ENCODE assay signal across 10 cellular contexts in genomic region chr7:64877714-64878610, GRCh38. TPM values are rescaled to one million over a fixed set of nuclear protein-coding genes. Genes with fewer than 3 reads are reported as not detected.
DNase-seq lines count a peak whose midpoint lies in the region; FAIRE-seq and TF ChIP-seq lines count a peak whose summit lies in the region.
"Had no signal": no experiment of that assay in that cellular context is flagged by ENCODE, and none has a peak within 500 bp of the region (broad histone marks: within the 10 kb centered on the region; RNA-seq: fewer than 3 reads in every experiment).

No MANE protein-coding gene starts in this region.

- H3K4me3 ChIP-seq in ascending aorta: peak overlapping the region; percentile 41 to 56
- H3K4me3 ChIP-seq in subcutaneous abdominal adipose tissue (ENCODE audit: low read depth in 1 of 5, low read length in 5 of 5): peak overlapping the region; percentile 15 to 66 (median 53)
- H3K4me3 ChIP-seq: BLaER1 treated with 17β-estradiol and CSF1 and Interleukin-3, amounts not matched to agents 10 nM and 100 nM had no signal

- peaks cover 5% of the 10 kb centered on the region for H3K4me1 Mint-ChIP-seq in activated naive CD4-positive, alpha-beta T cell treated with anti-CD3 and anti-CD28 coated beads for 36 hours (ENCODE audit: low read depth)

- H3K27ac Mint-ChIP-seq in activated naive CD4-positive, alpha-beta T cell treated with anti-CD3 and anti-CD28 coated beads for 36 hours: no peak overlapping the region

- intact Hi-C loops in activated naive CD4-positive, alpha-beta T cell treated with anti-CD3 and anti-CD28 coated beads for 36 hours (cut with micrococcal nuclease): no loop called here
- intact Hi-C loops in ascending aorta (cut with DNase I): no loop called here

- TF ChIP-seq POLR2A in GM12891 (IDR thresholded peaks at IDR 0.05; ENCODE audit: low read depth, low read length): no peak

- FAIRE-seq in GM12891 (lab: Jason Lieb, UNC): no peak

- peaks cover 35% of the 10 kb centered on the region for H3K27me3 Mint-ChIP-seq in activated naive CD4-positive, alpha-beta T cell treated with anti-CD3 and anti-CD28 coated beads for 36 hours (ENCODE audit: low read depth)

- no peaks in the 10 kb centered on the region for H3K36me3 Mint-ChIP-seq in activated naive CD4-positive, alpha-beta T cell treated with anti-CD3 and anti-CD28 coated beads for 36 hours (ENCODE audit: low read depth)

- H3K27ac ChIP-seq in ascending aorta (no peak overlapping the region), subcutaneous abdominal adipose tissue (ENCODE audit: low read depth, low read length) (no peak overlapping the region)
- H3K27ac ChIP-seq: BLaER1 treated with 17β-estradiol and CSF1 and Interleukin-3, amounts not matched to agents 10 nM and 100 nM; VCaP had no signal

- H3K4me3 Mint-ChIP-seq in activated naive CD4-positive, alpha-beta T cell treated with anti-CD3 and anti-CD28 coated beads for 36 hours: peak overlapping the region; percentile 34

- H3K27me3 ChIP-seq in ascending aorta: no peaks in the 10 kb centered on the region
- peaks cover 0 to 14% (median 3%) of the 10 kb centered on the region in 5 donors for H3K27me3 ChIP-seq in subcutaneous abdominal adipose tissue (ENCODE audit: control insufficient read depth in 5 of 5, insufficient read depth in 4 of 5, low read length in 5 of 5)
- H3K27me3 ChIP-seq: BLaER1 treated with 17β-estradiol and CSF1 and Interleukin-3, amounts not matched to agents 10 nM and 100 nM had no signal

- no peak overlapping the region for H3K9ac ChIP-seq in subcutaneous abdominal adipose tissue (ENCODE audit: low read length in 5 of 5)
- H3K9ac ChIP-seq: BLaER1 treated with 17β-estradiol and CSF1 and Interleukin-3, amounts not matched to agents 10 nM and 100 nM had no signal

- no peaks in the 10 kb centered on the region for H3K4me1 ChIP-seq in ascending aorta
- peaks cover 0 to 26% (median 19%) of the 10 kb centered on the region in 5 donors for H3K4me1 ChIP-seq in subcutaneous abdominal adipose tissue (ENCODE audit: control insufficient read depth in 5 of 5, insufficient read depth in 5 of 5, low read length in 5 of 5)

- no peak for DNase-seq in activated naive CD4-positive, alpha-beta T cell treated with anti-CD3 and anti-CD28 coated beads for 36 hours
- no peak for DNase-seq in activated naive CD4-positive, alpha-beta T cell treated with anti-CD3 and anti-CD28 coated beads, Interleukin-2, amount 50 U/mL, for 16 hours
- DNase-seq in ascending aorta (ENCODE audit: low spot score in 2 of 2): no peak
- peak; percentile 18 for DNase-seq in left kidney (ENCODE audit: low read depth, low spot score)
- no peak for DNase-seq in GM12891 (ENCODE audit: insufficient read length, low spot score)
- DNase-seq in NCI-H1436 treated with DMSO at 0.1 percent for 48 hours (lab: John Stamatoyannopoulos, UW): no peak
- DNase-seq in mesenteric fat pad (ENCODE audit: low spot score): no peak

- H3K36me3 ChIP-seq in ascending aorta: no peaks in the 10 kb centered on the region
- H3K36me3 ChIP-seq in subcutaneous abdominal adipose tissue (ENCODE audit: control insufficient read depth in 5 of 5, insufficient read depth in 5 of 5, low read length in 5 of 5): no peaks in the 10 kb centered on the region
- H3K36me3 ChIP-seq: BLaER1 treated with 17β-estradiol and CSF1 and Interleukin-3, amounts not matched to agents 10 nM and 100 nM had no signal

- H3K9me3 Mint-ChIP-seq in activated naive CD4-positive, alpha-beta T cell treated with anti-CD3 and anti-CD28 coated beads for 36 hours: no peaks in the 10 kb centered on the region

- TF ChIP-seq CTCF in ascending aorta (IDR thresholded peaks at IDR 0.05): no peak

- no peaks in the 10 kb centered on the region for H3K9me3 ChIP-seq in ascending aorta
- no peaks in the 10 kb centered on the region for H3K9me3 ChIP-seq in subcutaneous abdominal adipose tissue (ENCODE audit: control insufficient read depth in 5 of 5, low read length in 5 of 5)

- CTCF ChIA-PET in activated naive CD4-positive, alpha-beta T cell treated with anti-CD3 and anti-CD28 coated beads for 36 hours (lab: Charles Lee): no interaction called here

TF ChIP-seq in GM12891, 5 proteins besides CTCF, POLR2A, EP300 and RAD21:
- TF ChIP-seq TAF1 (IDR thresholded peaks at IDR 0.05; ENCODE audit: low read depth, low read length) (no peak), SPI1 (IDR thresholded peaks at IDR 0.05; ENCODE audit: low read depth, low read length) (no peak), PAX5 (IDR thresholded peaks at IDR 0.05; ENCODE audit: insufficient read depth, low read length, severe bottlenecking) (no peak), POU2F2 (IDR thresholded peaks at IDR 0.05; ENCODE audit: low read depth, low read length) (no peak), POLR2AphosphoS5 (IDR thresholded peaks at IDR 0.05; ENCODE audit: low read depth, low read length) (no peak)

RNA-seq across cellular contexts. Expression of gene ZNF273, which starts 25.1 kb away (rescaled TPM):
- 10 to 100 TPM; 10.9 to 12.3 TPM for total RNA-seq in activated naive CD4-positive, alpha-beta T cell treated with anti-CD3 and anti-CD28 coated beads for 36 hours
- total RNA-seq in ascending aorta: 1.7 TPM
- polyA plus RNA-seq in GM12891 (2012; ENCODE audit: low read depth, missing spikeins): 2.6 TPM
- total RNA-seq in mesenteric fat pad: 2.1 TPM
